ENCODE assay signal across 21 cellular contexts in genomic region chr16:83312015-83312734, GRCh38.
DNase-seq lines count a peak whose midpoint lies in the region; ATAC-seq and TF ChIP-seq lines count a peak whose summit lies in the region.
"Had no signal": no experiment of that assay in that cellular context is flagged by ENCODE, and none has a peak within 500 bp of the region (broad histone marks: within the 10 kb centered on the region; RNA-seq: fewer than 3 reads in every experiment).

No MANE protein-coding gene starts in this region.

- TF ChIP-seq CTCF in WTC11 (IDR thresholded peaks at IDR 0.05) (no peak), endodermal cell (conservative IDR thresholded peaks at IDR 0.05) (no peak)

- H3K27ac Mint-ChIP-seq in WTC11 (no peak overlapping the region), endodermal cell (no peak overlapping the region)
- H3K27ac Mint-ChIP-seq in natural killer cell treated with Interleukin-12 subunit alpha and Interleukin-12 subunit beta and Interleukin-15 and Interleukin-18, amount 100 ng/mL, for 72 hours, result no peak overlapping the region
- H3K27ac Mint-ChIP-seq: CD4-positive, alpha-beta memory T cell had no signal

- H3K4me1 ChIP-seq in endodermal cell (ENCODE audit: control insufficient read depth, insufficient read depth, low read length), result no peaks in the 10 kb centered on the region
- H3K4me1 ChIP-seq: HAP-1 had no signal

- no peak overlapping the region for H3K4me3 ChIP-seq in endodermal cell (ENCODE audit: low read length)
- H3K4me3 ChIP-seq: BLaER1 treated with 17β-estradiol and CSF1 and Interleukin-3, amounts not matched to agents 10 nM and 100 nM; GM12878; GM23248; HAP-1 had no signal

- no peaks in the 10 kb centered on the region for H3K36me3 ChIP-seq in endodermal cell (ENCODE audit: control insufficient read depth, insufficient read depth, low read length)
- H3K36me3 ChIP-seq: BLaER1 treated with 17β-estradiol and CSF1 and Interleukin-3, amounts not matched to agents 10 nM and 100 nM; HAP-1 had no signal

- H3K27me3 Mint-ChIP-seq in WTC11 (ENCODE audit: low read depth) (no peaks in the 10 kb centered on the region; the same call in 1 of the 2 replicates), endodermal cell (ENCODE audit: insufficient read depth) (no peaks in the 10 kb centered on the region)
- H3K27me3 Mint-ChIP-seq in natural killer cell treated with Interleukin-12 subunit alpha and Interleukin-12 subunit beta and Interleukin-15 and Interleukin-18, amount 100 ng/mL, for 72 hours, result peaks cover 19 to 32% of the 10 kb centered on the region in 2 donors

- H3K27ac ChIP-seq in endodermal cell (ENCODE audit: low read depth, low read length), result no peak overlapping the region
- H3K27ac ChIP-seq: BLaER1 treated with 17β-estradiol and CSF1 and Interleukin-3, amounts not matched to agents 10 nM and 100 nM; GM23248; HL-60; RWPE1 had no signal

- DNase-seq in WTC11 (ENCODE audit: low spot score), result no peak
- DNase-seq in endodermal cell, result peak; percentile 57
- DNase-seq in iPS DF 19.7 (ENCODE audit: low read depth, low spot score), result peak; percentile 9
- no peak for DNase-seq in NCI-H1105 (lab: John Stamatoyannopoulos, UW)
- no peak for DNase-seq in NCI-H1694 (lab: John Stamatoyannopoulos, UW)
- no peak for DNase-seq in natural killer cell treated with Interleukin-12 subunit alpha and Interleukin-12 subunit beta and Interleukin-15 and Interleukin-18, amount 100 ng/mL, for 72 hours (ENCODE audit: low spot score)
- DNase-seq: CD4-positive, alpha-beta memory T cell; DND-41; GM23248; MV-4-11; NCI-H1417 treated with DMSO at 0.1 percent for 48 hours; NCI-H187 treated with DMSO at 0.1 percent for 48 hours; NCI-H748 treated with DMSO at 0.1 percent for 48 hours; SIG-M5; SK-N-SH had no signal

- no peak overlapping the region for H3K9ac ChIP-seq in endodermal cell (ENCODE audit: extremely low read depth, low read length, poor library complexity, severe bottlenecking)
- H3K9ac ChIP-seq: BLaER1 treated with 17β-estradiol and CSF1 and Interleukin-3, amounts not matched to agents 10 nM and 100 nM; GM23248; SK-N-SH had no signal

- no peaks in the 10 kb centered on the region for H3K9me3 ChIP-seq in endodermal cell (ENCODE audit: control insufficient read depth, low read length)
- H3K9me3 ChIP-seq: HAP-1, SK-N-SH had no signal

- H3K9me3 Mint-ChIP-seq in WTC11 (no peaks in the 10 kb centered on the region), endodermal cell (no peaks in the 10 kb centered on the region)
- H3K9me3 Mint-ChIP-seq in natural killer cell treated with Interleukin-12 subunit alpha and Interleukin-12 subunit beta and Interleukin-15 and Interleukin-18, amount 100 ng/mL, for 72 hours, result no peaks in the 10 kb centered on the region

- H3K4me1 Mint-ChIP-seq in WTC11 (peaks cover 2% of the 10 kb centered on the region), endodermal cell (peaks cover 7% of the 10 kb centered on the region)
- H3K4me1 Mint-ChIP-seq in natural killer cell treated with Interleukin-12 subunit alpha and Interleukin-12 subunit beta and Interleukin-15 and Interleukin-18, amount 100 ng/mL, for 72 hours (ENCODE audit: low read depth in 2 of 2), result no peaks in the 10 kb centered on the region
- H3K4me1 Mint-ChIP-seq: CD4-positive, alpha-beta memory T cell had no signal

- H3K27me3 ChIP-seq in endodermal cell (ENCODE audit: control insufficient read depth, insufficient read depth, low read length, poor library complexity, severe bottlenecking), result no peaks in the 10 kb centered on the region

- ATAC-seq in WTC11 (peak; percentile 57), GM18520 (IDR thresholded peaks at IDR 0.05; ENCODE audit: unreplicated experiment) (no peak)
- no peak for ATAC-seq in natural killer cell treated with Interleukin-12 subunit alpha and Interleukin-12 subunit beta and Interleukin-15 and Interleukin-18, amount 100 ng/mL, for 72 hours
- ATAC-seq: GM12878 had no signal

- H3K4me3 Mint-ChIP-seq in WTC11, result no peak overlapping the region
- H3K4me3 Mint-ChIP-seq in endodermal cell, result no peak overlapping the region
- no peak overlapping the region for H3K4me3 Mint-ChIP-seq in natural killer cell treated with Interleukin-12 subunit alpha and Interleukin-12 subunit beta and Interleukin-15 and Interleukin-18, amount 100 ng/mL, for 72 hours
- H3K4me3 Mint-ChIP-seq: CD4-positive, alpha-beta memory T cell had no signal

- H3K36me3 Mint-ChIP-seq in WTC11 (no peaks in the 10 kb centered on the region), endodermal cell (ENCODE audit: low read depth) (no peaks in the 10 kb centered on the region)
- no peaks in the 10 kb centered on the region for H3K36me3 Mint-ChIP-seq in natural killer cell treated with Interleukin-12 subunit alpha and Interleukin-12 subunit beta and Interleukin-15 and Interleukin-18, amount 100 ng/mL, for 72 hours
- H3K36me3 Mint-ChIP-seq: CD4-positive, alpha-beta memory T cell had no signal

- 83 to 94% methylated on average over 1 to 3 of the region's 3 CpGs for WGBS in endodermal cell (ENCODE audit: insufficient coverage in 1 of 2, insufficient read length in 1 of 2), 2 experiments

- POLR2A ChIA-PET in WTC11 (lab: Charles Lee), result no interaction called here

- CTCF ChIA-PET in WTC11 (lab: Charles Lee), result interaction anchor here (0.6 to 1.3 kb wide), 4 partner anchors 17 to 88 kb away, joined by 3 to 4 read pairs (median 4); no protein-coding TSS in a partner anchor

TF ChIP-seq in WTC11, 78 proteins besides CTCF, POLR2A, EP300 and RAD21:
- TF ChIP-seq ZNF138 (CRISPR knock-in tag; conservative IDR thresholded peaks at IDR 0.05), result no peak
- no peak for TF ChIP-seq FOXJ3 (CRISPR knock-in tag; IDR thresholded peaks at IDR 0.05; ENCODE audit: borderline replicate concordance)
- no peak for TF ChIP-seq MXD4 (CRISPR knock-in tag; IDR thresholded peaks at IDR 0.05; ENCODE audit: borderline replicate concordance)
- no peak for TF ChIP-seq ZMAT4 (CRISPR knock-in tag; IDR thresholded peaks at IDR 0.05)

Comparison
In these comparisons a context has a peak if more than half of its experiments do, and no peak if none do; other contexts are left out.
1. DNase-seq: peak in endodermal cell (single experiment) and iPS DF 19.7 (single experiment); none in WTC11 (single experiment), NCI-H1105 (single experiment), NCI-H1694 (single experiment) and natural killer cell treated with Interleukin-12 subunit alpha and Interleukin-12 subunit beta and Interleukin-15 and Interleukin-18, amount 100 ng/mL, for 72 hours (single experiment).